ENCODE assay signal across 21 cellular contexts in the genomic region with DNA sequence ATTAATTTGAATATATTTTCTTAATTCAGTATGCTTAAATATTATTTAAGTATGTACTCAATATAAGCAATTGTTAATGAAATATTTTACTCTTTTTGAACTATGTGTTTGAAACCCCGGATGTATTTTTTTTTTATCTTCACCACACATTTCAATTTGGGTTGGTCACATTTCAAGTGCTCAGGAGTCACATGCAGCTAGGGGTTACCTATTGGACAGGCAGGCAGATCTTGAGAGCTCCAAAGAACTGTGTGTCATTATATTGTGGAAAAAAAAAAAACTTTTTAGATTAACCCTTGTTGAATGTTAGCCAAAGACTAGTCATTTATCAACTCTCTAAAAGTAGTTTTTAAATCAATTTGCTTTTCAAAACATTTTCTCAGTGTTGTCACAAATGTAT. TPM values are rescaled to one million over a fixed set of nuclear protein-coding genes. Genes with fewer than 3 reads are reported as not detected.
DNase-seq lines count a peak whose midpoint lies in the region; ATAC-seq, FAIRE-seq and TF ChIP-seq lines count a peak whose summit lies in the region.
"Had no signal": no experiment of that assay in that cellular context is flagged by ENCODE, and none has a peak within 500 bp of the region (broad histone marks: within the 10 kb centered on the region; RNA-seq: fewer than 3 reads in every experiment).

No MANE protein-coding gene starts in this region.

- CTCF ChIA-PET in GM12878 (lab: Yijun Ruan, JAX), result interaction anchor here (0.7 to 1.7 kb wide), 8 partner anchors 9 to 223 kb away, joined by 3 to 5 read pairs (median 4); no protein-coding TSS in a partner anchor

- H3K27ac Mint-ChIP-seq in activated T-cell treated with anti-CD3 and anti-CD28 coated beads, Interleukin-2, amount 50 U/mL, for 72 hours, result peak overlapping the region; percentile 99
- peak overlapping the region; percentile 60 to 98 for H3K27ac Mint-ChIP-seq in stimulated activated naive CD8-positive, alpha-beta T cell treated with anti-CD3 and anti-CD28 coated beads, Interleukin-15, amount 100 ng/mL, for 72 hours
- no peak overlapping the region for H3K27ac Mint-ChIP-seq in chondrocyte (ENCODE audit: unreplicated experiment)
- H3K27ac Mint-ChIP-seq: WTC11 had no signal

- ATAC-seq in activated T-cell treated with anti-CD3 and anti-CD28 coated beads, Interleukin-2, amount 50 U/mL, for 72 hours (replicated peaks in 1 of 2), result peak; percentile 37 to 48
- ATAC-seq in GM12878 (no peak), GM18870 (IDR thresholded peaks at IDR 0.05; ENCODE audit: unreplicated experiment) (no peak)
- peak; percentile 48 for ATAC-seq in stimulated activated naive CD8-positive, alpha-beta T cell treated with anti-CD3 and anti-CD28 coated beads, Interleukin-15, amount 100 ng/mL, for 72 hours

- TF ChIP-seq POLR2A in Peyer's patch (IDR thresholded peaks at IDR 0.05), result no peak
- TF ChIP-seq POLR2A in GM12878 (IDR thresholded peaks at IDR 0.05; ENCODE audit: low read depth, low read length), result no peak

- no peak overlapping the region for H3K9ac ChIP-seq in GM12878 (ENCODE audit: control insufficient read depth, insufficient read depth, low read length)
- H3K9ac ChIP-seq: GM23248, KMS-11 had no signal

- H3K36me3 Mint-ChIP-seq in activated T-cell treated with anti-CD3 and anti-CD28 coated beads, Interleukin-2, amount 50 U/mL, for 72 hours (ENCODE audit: insufficient read depth in 2 of 2), result peaks cover 30 to 45% of the 10 kb centered on the region in 2 donors
- no peaks in the 10 kb centered on the region for H3K36me3 Mint-ChIP-seq in chondrocyte (ENCODE audit: low read depth)
- H3K36me3 Mint-ChIP-seq: WTC11 had no signal

- in situ Hi-C loops in GM12878 (cut with MboI), result no loop called here
- in situ Hi-C loops in brain microvascular endothelial cell (cut with HindIII; ENCODE audit: low pct_ligation_motif_present, low sequenced_read_pairs), result no loop called here

- H2AFZ ChIP-seq in GM12878 (ENCODE audit: control insufficient read depth, low read depth, low read length), result no peak overlapping the region
- H2AFZ ChIP-seq: GM23248 had no signal

- no peak for DNase-seq in activated T-cell treated with anti-CD3 and anti-CD28 coated beads, Interleukin-2, amount 50 U/mL, for 72 hours
- DNase-seq in activated T-cell treated with anti-CD3 and anti-CD28 coated beads for 4 hours, result no peak
- DNase-seq in Peyer's patch, result no peak
- DNase-seq in GM12878 (ENCODE audit: low read depth, low spot score), result no peak
- DNase-seq in stimulated activated naive CD8-positive, alpha-beta T cell treated with anti-CD3 and anti-CD28 coated beads, Interleukin-15, amount 100 ng/mL, for 72 hours, result no peak
- DNase-seq in chondrocyte (ENCODE audit: low spot score), result no peak
- DNase-seq in brain microvascular endothelial cell, result no peak
- DNase-seq: ACHN, GM23248, head of caudate nucleus, NCI-H1105 treated with DMSO at 0.1 percent for 48 hours, NCI-H774, RPMI8226 had no signal

- TF ChIP-seq CTCF in Peyer's patch (IDR thresholded peaks at IDR 0.05) (no peak), GM12878 (IDR thresholded peaks at IDR 0.05 in 2 of 3, conservative IDR thresholded peaks at IDR 0.05 in 1 of 3; ENCODE audit: control insufficient read depth in 2 of 3, extremely low read depth in 1 of 3, insufficient read depth in 1 of 3, low read depth in 3 of 3, low read length in 3 of 3) (no peak), chondrocyte (IDR thresholded peaks at IDR 0.05) (no peak), brain microvascular endothelial cell (IDR thresholded peaks at IDR 0.05; ENCODE audit: low read depth, low read length, missing control alignments) (no peak)

- H3K4me3 ChIP-seq in Peyer's patch, result no peak overlapping the region
- no peak overlapping the region for H3K4me3 ChIP-seq in GM12878
- no peak overlapping the region for H3K4me3 ChIP-seq in brain microvascular endothelial cell (ENCODE audit: low read depth, low read length)
- H3K4me3 ChIP-seq: GM23248, vagina had no signal

- H3K27me3 ChIP-seq in Peyer's patch, result no peaks in the 10 kb centered on the region
- H3K27me3 ChIP-seq in GM12878 (replicated peaks in 1 of 2; ENCODE audit: control insufficient read depth in 2 of 2, insufficient read depth in 2 of 2, low read length in 1 of 2), result no peaks in the 10 kb centered on the region
- no peaks in the 10 kb centered on the region for H3K27me3 ChIP-seq in brain microvascular endothelial cell (replicated peaks)
- H3K27me3 ChIP-seq: vagina had no signal

- no peaks in the 10 kb centered on the region for H4K20me1 ChIP-seq in GM12878 (ENCODE audit: control insufficient read depth, insufficient read depth)

- intact Hi-C loops in GM12878 (cut with micrococcal nuclease; ENCODE audit: unreplicated experiment), result no loop called here

- RAD21 ChIA-PET in GM12878 (lab: Charles Lee; ENCODE audit: unreplicated experiment), result interaction anchor here (0.7 to 5.1 kb wide), 4 partner anchors 10 to 68 kb away, joined by 3 to 37 read pairs (median 4); no protein-coding TSS in a partner anchor

- no peaks in the 10 kb centered on the region for H3K27me3 Mint-ChIP-seq in activated T-cell treated with anti-CD3 and anti-CD28 coated beads, Interleukin-2, amount 50 U/mL, for 72 hours (ENCODE audit: low read depth)
- H3K27me3 Mint-ChIP-seq in stimulated activated naive CD8-positive, alpha-beta T cell treated with anti-CD3 and anti-CD28 coated beads, Interleukin-15, amount 100 ng/mL, for 72 hours, result no peaks in the 10 kb centered on the region
- no peaks in the 10 kb centered on the region for H3K27me3 Mint-ChIP-seq in chondrocyte (ENCODE audit: low read depth)
- H3K27me3 Mint-ChIP-seq: dendritic cell treated with granulocyte-macrophage colony-stimulating factor and Interleukin-4, amounts not matched to agents 40 ng/mL and 50 ng/mL, for 4 days had no signal

- no peak for FAIRE-seq in GM12878 (lab: Jason Lieb, UNC)
- FAIRE-seq: astrocyte had no signal

- H3K9me3 ChIP-seq in Peyer's patch (no peaks in the 10 kb centered on the region), GM12878 (replicated peaks; ENCODE audit: control insufficient read depth, insufficient read depth, low read length) (no peaks in the 10 kb centered on the region)
- H3K9me3 ChIP-seq: vagina had no signal

- H3K79me2 ChIP-seq in GM12878 (ENCODE audit: control insufficient read depth, insufficient read depth, low read length), result peaks cover 24% of the 10 kb centered on the region

- H3K4me1 ChIP-seq in Peyer's patch (peaks cover 0 to 35% (median 8%) of the 10 kb centered on the region in 4 donors), GM12878 (ENCODE audit: control insufficient read depth, insufficient read depth, low read length) (peaks cover 39% of the 10 kb centered on the region)
- H3K4me1 ChIP-seq: vagina had no signal

- peaks cover 0 to 4% of the 10 kb centered on the region in 2 donors for H3K9me3 Mint-ChIP-seq in activated T-cell treated with anti-CD3 and anti-CD28 coated beads, Interleukin-2, amount 50 U/mL, for 72 hours
- peaks cover 0 to 4% of the 10 kb centered on the region in 2 donors for H3K9me3 Mint-ChIP-seq in stimulated activated naive CD8-positive, alpha-beta T cell treated with anti-CD3 and anti-CD28 coated beads, Interleukin-15, amount 100 ng/mL, for 72 hours
- H3K9me3 Mint-ChIP-seq in chondrocyte (ENCODE audit: low read depth), result no peaks in the 10 kb centered on the region
- H3K9me3 Mint-ChIP-seq: dendritic cell treated with granulocyte-macrophage colony-stimulating factor and Interleukin-4, amounts not matched to agents 40 ng/mL and 50 ng/mL, for 4 days; neural crest cell; WTC11 had no signal

- no TSS peak for BruUV-seq in GM12878 (replicated peaks; lab: Mats Ljungman, UMichigan)

- SMC1A ChIA-PET in GM12878 (lab: Charles Lee; ENCODE audit: uncharacterized antibody, unreplicated experiment), result interaction anchor here (0.7 to 7.2 kb wide), 4 partner anchors 9 to 51 kb away, joined by 4 to 80 read pairs (median 6); no protein-coding TSS in a partner anchor

- H3K4me1 Mint-ChIP-seq in activated T-cell treated with anti-CD3 and anti-CD28 coated beads, Interleukin-2, amount 50 U/mL, for 72 hours (ENCODE audit: low read depth), result no peaks in the 10 kb centered on the region
- H3K4me1 Mint-ChIP-seq in stimulated activated naive CD8-positive, alpha-beta T cell treated with anti-CD3 and anti-CD28 coated beads, Interleukin-15, amount 100 ng/mL, for 72 hours, result peaks cover 80% of the 10 kb centered on the region
- H3K4me1 Mint-ChIP-seq in chondrocyte (ENCODE audit: low read depth), result peaks cover 18% of the 10 kb centered on the region

- TF ChIP-seq EP300 in GM12878 (IDR thresholded peaks at IDR 0.05; ENCODE audit: borderline replicate concordance in 1 of 2, control insufficient read depth in 1 of 2, low read depth in 2 of 2, low read length in 2 of 2), result no peak

- H3K36me3 ChIP-seq in Peyer's patch (no peaks in the 10 kb centered on the region), GM12878 (ENCODE audit: control insufficient read depth in 2 of 2, insufficient read depth in 2 of 2, low read length in 1 of 2) (peaks cover 4 to 14% of the 10 kb centered on the region in 2 experiments), brain microvascular endothelial cell (replicated peaks) (no peaks in the 10 kb centered on the region)
- H3K36me3 ChIP-seq: vagina had no signal

- WGBS in GM12878 (ENCODE audit: insufficient coverage, insufficient replicate concordance, low lambda C conversion rate, missing lambda C conversion rate), result 5% methylated on average over 1 of the region's 1 CpG

- no peak for TF ChIP-seq RAD21 in GM12878 (IDR thresholded peaks at IDR 0.05; ENCODE audit: insufficient read depth, low read depth, low read length)

- peak overlapping the region; percentile 67 to 82 (median 71) for H3K27ac ChIP-seq in Peyer's patch
- peak overlapping the region; percentile 22; the same call in 1 of the 2 replicates for H3K27ac ChIP-seq in GM12878 (ENCODE audit: control insufficient read depth, insufficient read depth)
- H3K27ac ChIP-seq in brain microvascular endothelial cell, result no peak overlapping the region
- H3K27ac ChIP-seq: epithelial cell of prostate, GM23248, KMS-11, vagina had no signal

- POLR2A ChIA-PET in GM12878 (lab: Charles Lee), result interaction anchor here (1.4 kb wide), 1 partner anchor 9 kb away, joined by 4 read pairs; no protein-coding TSS in a partner anchor

- no peak overlapping the region for H3K4me2 ChIP-seq in GM12878 (ENCODE audit: control insufficient read depth, insufficient read depth)
- H3K4me2 ChIP-seq: KMS-11 had no signal

- peak overlapping the region in 1 of 2 donors; percentile 80 for H3K4me3 Mint-ChIP-seq in activated T-cell treated with anti-CD3 and anti-CD28 coated beads, Interleukin-2, amount 50 U/mL, for 72 hours
- H3K4me3 Mint-ChIP-seq in stimulated activated naive CD8-positive, alpha-beta T cell treated with anti-CD3 and anti-CD28 coated beads, Interleukin-15, amount 100 ng/mL, for 72 hours, result peak overlapping the region; percentile 84 to 89
- no peak overlapping the region for H3K4me3 Mint-ChIP-seq in chondrocyte (ENCODE audit: unreplicated experiment)
- H3K4me3 Mint-ChIP-seq: dendritic cell treated with granulocyte-macrophage colony-stimulating factor and Interleukin-4, amounts not matched to agents 40 ng/mL and 50 ng/mL, for 4 days; neural crest cell had no signal

RNA-seq across cellular contexts. Expression of gene IKZF1, which starts 37.2 kb away (rescaled TPM):
- total RNA-seq in activated T-cell treated with anti-CD3 and anti-CD28 coated beads, Interleukin-2, amount 50 U/mL, for 72 hours, result 100 to 1,000 TPM; 427 to 504 TPM
- total RNA-seq in Peyer's patch, result 100 to 1,000 TPM in 1 of 4 donors, 10 to 100 TPM in 3; 25.3 to 108 (median 31.7) TPM
- total RNA-seq in GM12878 (2013; cell fraction: nucleolus; rRNA removed), result 250 and 261 TPM in 2 replicates
- total RNA-seq in GM12878 (2014; rRNA removed), result 101 and 104 TPM in 2 replicates
- total RNA-seq in GM12878 (2014; rRNA removed; fragmentation: Illumina TruSeq; extraction: Trizol), result 69.5 and 70.2 TPM in 2 replicates
- 125 and 131 TPM in 2 replicates for total RNA-seq in GM12878 (2021)
- polyA plus RNA-seq in GM12878 (2011; ENCODE audit: low read depth), result 23.9 TPM
- polyA plus RNA-seq in GM12878 (2011; rRNA removed), result 58.5 and 61.7 TPM in 2 replicates
- 60.4 and 68.7 TPM in 2 replicates for polyA plus RNA-seq in GM12878 (2011; cell fraction: cytosol; rRNA removed)
- 76.4 and 80.1 TPM in 2 replicates for polyA plus RNA-seq in GM12878 (2011; cell fraction: nucleus; rRNA removed)
- polyA plus RNA-seq in GM12878 (2012), result 30.9 and 31.5 TPM in 2 replicates
- polyA plus RNA-seq in GM12878 (2014; fragmentation: Illumina TruSeq; extraction: Trizol), result 73.0 and 73.8 TPM in 2 replicates
- polyA plus RNA-seq in GM12878 (2014; fragmentation: Nextera tagmentation; extraction: Ambion mirVana), result 10 to 100 TPM; 27.2 to 29.8 TPM
- 60.3 and 64.2 TPM in 2 replicates for polyA plus RNA-seq in GM12878 (2014; rRNA removed)
- 10 to 100 TPM; 82.5 to 95.3 TPM for polyA plus RNA-seq in GM12878 (2016; fragmentation: Nextera tagmentation; extraction: Ambion mirVana)
- polyA minus RNA-seq in GM12878 (2011; rRNA and poly(A)+ RNA removed), result 133 and 138 TPM in 2 replicates
- polyA minus RNA-seq in GM12878 (2011; cell fraction: cytosol; rRNA and poly(A)+ RNA removed), result 59.5 and 62.5 TPM in 2 replicates
- polyA minus RNA-seq in GM12878 (2011; cell fraction: nucleus; rRNA and poly(A)+ RNA removed), result 108 and 193 TPM in 2 replicates
- total RNA-seq in chondrocyte, result not detected in 3 replicates
- total RNA-seq: GM23248 had no signal
- polyA plus RNA-seq: GM23248 had no signal

Comparison
In these comparisons a context has a peak if more than half of its experiments do, and no peak if none do; other contexts are left out.
1. ATAC-seq: peak in activated T-cell treated with anti-CD3 and anti-CD28 coated beads, Interleukin-2, amount 50 U/mL, for 72 hours (2 of 2) and stimulated activated naive CD8-positive, alpha-beta T cell treated with anti-CD3 and anti-CD28 coated beads, Interleukin-15, amount 100 ng/mL, for 72 hours (single experiment); none in GM12878 (single experiment) and GM18870 (single experiment).
2. RNA of gene IKZF1, which starts 37.2 kb away (total RNA-seq): 427 to 504 TPM in activated T-cell treated with anti-CD3 and anti-CD28 coated beads, Interleukin-2, amount 50 U/mL, for 72 hours, 69.5 to 261 TPM in GM12878 and 25.3 to 108 TPM in Peyer's patch; not detected in chondrocyte; every median in the first group is over 10 times any median in the second.